Comparison of ENCODE assay signal across 24 cellular contexts in genomic region chr17:82973456-82974135, GRCh38.
DNase-seq lines count a peak whose midpoint lies in the region; ATAC-seq and TF ChIP-seq lines count a peak whose summit lies in the region.
"Had no signal": no experiment of that assay in that cellular context is flagged by ENCODE, and none has a peak within 500 bp of the region (broad histone marks: within the 10 kb centered on the region; RNA-seq: fewer than 3 reads in every experiment).

No MANE protein-coding gene starts in this region.

- H3K4me3 ChIP-seq in BLaER1 treated with 17β-estradiol and CSF1 and Interleukin-3, amounts not matched to agents 10 nM and 100 nM: no peak overlapping the region
- no peak overlapping the region for H3K4me3 ChIP-seq in lower lobe of right lung
- H3K4me3 ChIP-seq: breast epithelium, K562, SJSA1 had no signal

- DNase-seq in GM10248 (ENCODE audit: extremely low spot score) (peak; percentile 12), lower lobe of right lung (no peak), NCI-H2081 (lab: John Stamatoyannopoulos, UW) (no peak)
- DNase-seq in central memory CD8-positive, alpha-beta T cell (ENCODE audit: low spot score in 2 of 2): no peak
- DNase-seq in natural killer cell treated with Interleukin-12 subunit alpha and Interleukin-12 subunit beta and Interleukin-15 and Interleukin-18, amount 100 ng/mL, for 72 hours (ENCODE audit: low spot score): no peak
- DNase-seq: activated B cell treated with CpG ODN at 0.5 μM for 24 hours; activated CD4-positive, alpha-beta T cell treated with anti-CD3 and anti-CD28 coated beads, Interleukin-2, amount 50 U/mL, for 48 hours; activated CD8-positive, alpha-beta memory T cell treated with anti-CD3 and anti-CD28 coated beads, Interleukin-2, amount 50 U/mL, for 4 hours; activated naive CD4-positive, alpha-beta T cell treated with anti-CD3 and anti-CD28 coated beads, Interleukin-2, amount 50 U/mL, for 16 hours; C1 segment of cervical spinal cord; effector CD8-positive, alpha-beta T cell; naive thymus-derived CD8-positive, alpha-beta T cell; NCI-H1048; substantia nigra; T-helper 1 cell had no signal

- no peak for ATAC-seq in central memory CD8-positive, alpha-beta T cell (replicated peaks; ENCODE audit: extremely low read depth, poor library complexity, severe bottlenecking)
- peak; percentile 9 to 26 for ATAC-seq in lower lobe of right lung
- no peak for ATAC-seq in natural killer cell treated with Interleukin-12 subunit alpha and Interleukin-12 subunit beta and Interleukin-15 and Interleukin-18, amount 100 ng/mL, for 72 hours
- no peak for ATAC-seq in GM18519 (IDR thresholded peaks at IDR 0.05; ENCODE audit: low FRiP score, unreplicated experiment)
- ATAC-seq: K562; naive thymus-derived CD8-positive, alpha-beta T cell had no signal

- POLR2A ChIA-PET in GM10248 (lab: Yijun Ruan, JAX): no interaction called here

- peaks cover 5% of the 10 kb centered on the region for H3K4me1 Mint-ChIP-seq in central memory CD8-positive, alpha-beta T cell
- H3K4me1 Mint-ChIP-seq in natural killer cell treated with Interleukin-12 subunit alpha and Interleukin-12 subunit beta and Interleukin-15 and Interleukin-18, amount 100 ng/mL, for 72 hours (ENCODE audit: low read depth in 2 of 2): peaks cover 4 to 7% of the 10 kb centered on the region in 2 donors

- H3K9me3 ChIP-seq in BLaER1 treated with 17β-estradiol and CSF1 and Interleukin-3, amounts not matched to agents 10 nM and 100 nM (replicated peaks in 1 of 11): no peaks in the 10 kb centered on the region
- no peaks in the 10 kb centered on the region for H3K9me3 ChIP-seq in lower lobe of right lung
- H3K9me3 ChIP-seq: breast epithelium, SJSA1 had no signal

- no peaks in the 10 kb centered on the region for H3K36me3 ChIP-seq in BLaER1 treated with 17β-estradiol and CSF1 and Interleukin-3, amounts not matched to agents 10 nM and 100 nM
- no peaks in the 10 kb centered on the region for H3K36me3 ChIP-seq in lower lobe of right lung
- H3K36me3 ChIP-seq: breast epithelium, SJSA1 had no signal

- intact Hi-C loops in lower lobe of right lung (cut with DNase I): no loop called here

- H3K4me1 ChIP-seq in BLaER1 treated with 17β-estradiol and CSF1 and Interleukin-3, amounts not matched to agents 10 nM and 100 nM: peaks cover 49 to 73% (median 66%) of the 10 kb centered on the region in 10 experiments
- H3K4me1 ChIP-seq in lower lobe of right lung: peaks cover 5% of the 10 kb centered on the region
- H3K4me1 ChIP-seq: breast epithelium, SJSA1 had no signal

- peaks cover 1% of the 10 kb centered on the region for H3K36me3 Mint-ChIP-seq in central memory CD8-positive, alpha-beta T cell (ENCODE audit: insufficient read depth)
- H3K36me3 Mint-ChIP-seq in natural killer cell treated with Interleukin-12 subunit alpha and Interleukin-12 subunit beta and Interleukin-15 and Interleukin-18, amount 100 ng/mL, for 72 hours: no peaks in the 10 kb centered on the region
- H3K36me3 Mint-ChIP-seq: naive thymus-derived CD8-positive, alpha-beta T cell; stimulated activated effector memory CD8-positive, alpha-beta T cell treated with anti-CD3 and anti-CD28 coated beads, Interleukin-12 subunit alpha, Interleukin-12 subunit beta, amount 100 ng/mL, for 72 hours; type B pancreatic cell had no signal

- no peak for TF ChIP-seq CTCF in GM10248 (IDR thresholded peaks at IDR 0.05; ENCODE audit: control extremely low read depth, extremely low read depth, low read depth, missing control alignments)
- no peak for TF ChIP-seq CTCF in lower lobe of right lung (IDR thresholded peaks at IDR 0.05)

- peak overlapping the region; percentile 46 to 86 (median 68); a peak in 21 of 22 replicates for H3K4me2 ChIP-seq in BLaER1 treated with 17β-estradiol and CSF1 and Interleukin-3, amounts not matched to agents 10 nM and 100 nM

- no peak overlapping the region for H3K4me3 Mint-ChIP-seq in central memory CD8-positive, alpha-beta T cell
- no peak overlapping the region for H3K4me3 Mint-ChIP-seq in natural killer cell treated with Interleukin-12 subunit alpha and Interleukin-12 subunit beta and Interleukin-15 and Interleukin-18, amount 100 ng/mL, for 72 hours
- H3K4me3 Mint-ChIP-seq: activated B cell treated with CpG ODN at 0.5 μM for 24 hours; activated T-helper 1 cell treated with anti-CD3 and anti-CD28 coated beads, Interleukin-12 subunit alpha, Interleukin-12 subunit beta, Interleukin-2, Interleukin-4 antibody, amounts not matched to agents 30 ng/mL and 10 ng/mL and 1 ng/mL, durations not matched to agents 14 hours and 24 hours and 36 hours; naive thymus-derived CD8-positive, alpha-beta T cell; stimulated activated effector memory CD8-positive, alpha-beta T cell treated with anti-CD3 and anti-CD28 coated beads, Interleukin-12 subunit alpha, Interleukin-12 subunit beta, amount 100 ng/mL, for 72 hours; type B pancreatic cell had no signal

- H3K9me3 Mint-ChIP-seq in central memory CD8-positive, alpha-beta T cell: no peaks in the 10 kb centered on the region
- H3K9me3 Mint-ChIP-seq in natural killer cell treated with Interleukin-12 subunit alpha and Interleukin-12 subunit beta and Interleukin-15 and Interleukin-18, amount 100 ng/mL, for 72 hours: no peaks in the 10 kb centered on the region
- H3K9me3 Mint-ChIP-seq: activated B cell treated with CpG ODN at 0.5 μM for 24 hours; activated T-helper 1 cell treated with anti-CD3 and anti-CD28 coated beads, Interleukin-12 subunit alpha, Interleukin-12 subunit beta, Interleukin-2, Interleukin-4 antibody, amounts not matched to agents 30 ng/mL and 10 ng/mL and 1 ng/mL, durations not matched to agents 14 hours and 24 hours and 36 hours; naive thymus-derived CD8-positive, alpha-beta T cell; stimulated activated effector memory CD8-positive, alpha-beta T cell treated with anti-CD3 and anti-CD28 coated beads, Interleukin-12 subunit alpha, Interleukin-12 subunit beta, amount 100 ng/mL, for 72 hours; type B pancreatic cell had no signal

- no peak overlapping the region; a peak in 1 of 22 replicates for H3K27ac ChIP-seq in BLaER1 treated with 17β-estradiol and CSF1 and Interleukin-3, amounts not matched to agents 10 nM and 100 nM
- no peak overlapping the region for H3K27ac ChIP-seq in lower lobe of right lung
- H3K27ac ChIP-seq: breast epithelium, epithelial cell of prostate, SJSA1 had no signal

- peaks cover 0 to 29% (median 0%) of the 10 kb centered on the region in 11 experiments; a peak in 10 of 22 replicates for H3K27me3 ChIP-seq in BLaER1 treated with 17β-estradiol and CSF1 and Interleukin-3, amounts not matched to agents 10 nM and 100 nM
- no peaks in the 10 kb centered on the region for H3K27me3 ChIP-seq in lower lobe of right lung (ENCODE audit: low read depth)
- H3K27me3 ChIP-seq: breast epithelium, SJSA1 had no signal

- H4K20me1 ChIP-seq in BLaER1 treated with 17β-estradiol and CSF1 and Interleukin-3, amounts not matched to agents 10 nM and 100 nM: no peaks in the 10 kb centered on the region

- H3K9ac ChIP-seq in BLaER1 treated with 17β-estradiol and CSF1 and Interleukin-3, amounts not matched to agents 10 nM and 100 nM: 0 out of 22 replicates have a peak overlapping the region, but pooled peaks of 1 of the 11 experiments have one; percentile 37

- no peaks in the 10 kb centered on the region for H3K27me3 Mint-ChIP-seq in central memory CD8-positive, alpha-beta T cell
- H3K27me3 Mint-ChIP-seq in natural killer cell treated with Interleukin-12 subunit alpha and Interleukin-12 subunit beta and Interleukin-15 and Interleukin-18, amount 100 ng/mL, for 72 hours: no peaks in the 10 kb centered on the region
- H3K27me3 Mint-ChIP-seq: type B pancreatic cell had no signal

- CTCF ChIA-PET in GM10248 (lab: Yijun Ruan, JAX): interaction anchor here (0.9 to 1.0 kb wide), 2 partner anchors 10 to 202 kb away, joined by 3 read pairs; no protein-coding TSS in a partner anchor

- H3K27ac Mint-ChIP-seq in central memory CD8-positive, alpha-beta T cell (ENCODE audit: low read depth): peak overlapping the region; percentile 25
- no peak overlapping the region for H3K27ac Mint-ChIP-seq in natural killer cell treated with Interleukin-12 subunit alpha and Interleukin-12 subunit beta and Interleukin-15 and Interleukin-18, amount 100 ng/mL, for 72 hours
- H3K27ac Mint-ChIP-seq: activated B cell treated with CpG ODN at 0.5 μM for 24 hours; activated T-helper 1 cell treated with anti-CD3 and anti-CD28 coated beads, Interleukin-12 subunit alpha, Interleukin-12 subunit beta, Interleukin-2, Interleukin-4 antibody, amounts not matched to agents 30 ng/mL and 10 ng/mL and 1 ng/mL, durations not matched to agents 14 hours and 24 hours and 36 hours; stimulated activated effector memory CD8-positive, alpha-beta T cell treated with anti-CD3 and anti-CD28 coated beads, Interleukin-12 subunit alpha, Interleukin-12 subunit beta, amount 100 ng/mL, for 72 hours; type B pancreatic cell had no signal

Comparison
In these comparisons a context has a peak if more than half of its experiments do, and no peak if none do; other contexts are left out.
1. ATAC-seq: peak in lower lobe of right lung (2 of 2); none in central memory CD8-positive, alpha-beta T cell (single experiment), natural killer cell treated with Interleukin-12 subunit alpha and Interleukin-12 subunit beta and Interleukin-15 and Interleukin-18, amount 100 ng/mL, for 72 hours (0 of 2) and GM18519 (single experiment).